15 cellular contexts compared by ENCODE assay signal in genomic region chr9:37929441-37929895, GRCh38. TPM values are rescaled to one million over a fixed set of nuclear protein-coding genes. Genes with fewer than 3 reads are reported as not detected.
DNase-seq lines count a peak whose midpoint lies in the region; ATAC-seq and TF ChIP-seq lines count a peak whose summit lies in the region.
"Had no signal": no experiment of that assay in that cellular context is flagged by ENCODE, and none has a peak within 500 bp of the region (broad histone marks: within the 10 kb centered on the region; RNA-seq: fewer than 3 reads in every experiment).

No MANE protein-coding gene starts in this region.

- no peaks in the 10 kb centered on the region for H3K9me3 ChIP-seq in gastroesophageal sphincter

- no peaks in the 10 kb centered on the region for H3K9me3 Mint-ChIP-seq in activated naive CD4-positive, alpha-beta T cell treated with anti-CD3 and anti-CD28 coated beads, Interleukin-2, amount 50 U/mL, for 72 hours
- H3K9me3 Mint-ChIP-seq: stimulated activated naive B cell treated with anti-CD40 and anti-IgM and Interleukin-4, amounts not matched to agents 10 μg/mL and 1 μg/mL and 100 μg/mL, for 72 hours had no signal

- no peak for TF ChIP-seq EP300 in gastroesophageal sphincter (IDR thresholded peaks at IDR 0.05)

- peaks cover 0 to 5% of the 10 kb centered on the region in 2 donors for H3K36me3 ChIP-seq in gastroesophageal sphincter

- no peaks in the 10 kb centered on the region for H3K27me3 ChIP-seq in gastroesophageal sphincter

- no peak overlapping the region for H3K27ac ChIP-seq in gastroesophageal sphincter

- no peaks in the 10 kb centered on the region for H3K36me3 Mint-ChIP-seq in activated naive CD4-positive, alpha-beta T cell treated with anti-CD3 and anti-CD28 coated beads, Interleukin-2, amount 50 U/mL, for 72 hours
- H3K36me3 Mint-ChIP-seq: naive thymus-derived CD8-positive, alpha-beta T cell had no signal

- ATAC-seq in gastroesophageal sphincter (peak; percentile 49), HG02870 (IDR thresholded peaks at IDR 0.05; ENCODE audit: unreplicated experiment) (no peak)
- ATAC-seq in activated naive CD4-positive, alpha-beta T cell treated with anti-CD3 and anti-CD28 coated beads, Interleukin-2, amount 50 U/mL, for 72 hours = no peak
- ATAC-seq: left colon; naive thymus-derived CD8-positive, alpha-beta T cell; stimulated activated naive B cell treated with anti-CD40 and anti-IgM and Interleukin-4, amounts not matched to agents 10 μg/mL and 1 μg/mL and 100 μg/mL, for 72 hours had no signal

- no peak overlapping the region for H3K27ac Mint-ChIP-seq in activated naive CD4-positive, alpha-beta T cell treated with anti-CD3 and anti-CD28 coated beads, Interleukin-2, amount 50 U/mL, for 72 hours
- H3K27ac Mint-ChIP-seq: naive thymus-derived CD8-positive, alpha-beta T cell; stimulated activated naive B cell treated with anti-CD40 and anti-IgM and Interleukin-4, amounts not matched to agents 10 μg/mL and 1 μg/mL and 100 μg/mL, for 72 hours had no signal

- no peak for TF ChIP-seq CTCF in gastroesophageal sphincter (IDR thresholded peaks at IDR 0.05)

- peaks cover 0 to 31% (median 0%) of the 10 kb centered on the region in 3 donors for H3K4me1 ChIP-seq in gastroesophageal sphincter

- peak; percentile 49 for DNase-seq in AG20443 (ENCODE audit: low spot score)
- DNase-seq in HT1080 (ENCODE audit: low read depth) = peak; percentile 93
- peak; percentile 67 for DNase-seq in amniotic epithelial cell (ENCODE audit: low read depth)
- no peak for DNase-seq in activated CD4-positive, CD25-positive, alpha-beta regulatory T cell treated with anti-CD3 and anti-CD28 coated beads, Interleukin-2, amount 50 U/mL, for 72 hours
- no peak for DNase-seq in activated CD4-positive, alpha-beta T cell treated with anti-CD3 and anti-CD28 coated beads for 48 hours
- DNase-seq in activated naive CD4-positive, alpha-beta T cell treated with anti-CD3 and anti-CD28 coated beads, Interleukin-2, amount 50 U/mL, for 72 hours (ENCODE audit: low spot score in 2 of 2) = no peak
- DNase-seq: activated naive CD4-positive, alpha-beta T cell treated with anti-CD3 and anti-CD28 coated beads, Interleukin-2, amount 50 U/mL, for 16 hours; GOT3; left colon; naive thymus-derived CD8-positive, alpha-beta T cell; NCI-H446; stimulated activated CD4-positive, alpha-beta T cell treated with anti-CD3 and anti-CD28 coated beads, Interleukin-4, amount 100 ng/mL, for 4 hours; stimulated activated naive B cell treated with anti-CD40 and anti-IgM and Interleukin-4, amounts not matched to agents 10 μg/mL and 1 μg/mL and 100 μg/mL, for 72 hours had no signal

- H3K4me3 ChIP-seq in gastroesophageal sphincter = no peak overlapping the region

- WGBS in gastroesophageal sphincter (ENCODE audit: low coverage in 1 of 2), 2 donors = 69% methylated on average over 4 of the region's 11 CpGs; no CpG with 5 or more reads in 1 of the 2 donors

- no peak for TF ChIP-seq POLR2A in gastroesophageal sphincter (IDR thresholded peaks at IDR 0.05)

RNA-seq across cellular contexts. Expression of gene SLC25A51, which starts 25.5 kb away (rescaled TPM):
- total RNA-seq in HT1080 (2014; rRNA removed; shearing (Covaris generic)) = 34.3 and 39.8 TPM in 2 replicates
- polyA plus RNA-seq in HT1080 (2015; cell fraction: cytosol; rRNA removed) = 24.0 and 24.1 TPM in 2 replicates
- 18.9 and 22.9 TPM in 2 replicates for polyA plus RNA-seq in HT1080 (2015; cell fraction: nucleus; rRNA removed)
- total RNA-seq in gastroesophageal sphincter = 10 to 100 TPM; 27.5 to 43.9 (median 35.8) TPM
- 10 to 100 TPM; 20.2 to 24.5 TPM for total RNA-seq in activated naive CD4-positive, alpha-beta T cell treated with anti-CD3 and anti-CD28 coated beads, Interleukin-2, amount 50 U/mL, for 72 hours

Comparison
In these comparisons a context has a peak if more than half of its experiments do, and no peak if none do; other contexts are left out.
1. DNase-seq: peak in AG20443 (single experiment), HT1080 (single experiment) and amniotic epithelial cell (single experiment); none in activated CD4-positive, CD25-positive, alpha-beta regulatory T cell treated with anti-CD3 and anti-CD28 coated beads, Interleukin-2, amount 50 U/mL, for 72 hours (single experiment), activated CD4-positive, alpha-beta T cell treated with anti-CD3 and anti-CD28 coated beads for 48 hours (single experiment) and activated naive CD4-positive, alpha-beta T cell treated with anti-CD3 and anti-CD28 coated beads, Interleukin-2, amount 50 U/mL, for 72 hours (0 of 2).